In the genomic region with DNA sequence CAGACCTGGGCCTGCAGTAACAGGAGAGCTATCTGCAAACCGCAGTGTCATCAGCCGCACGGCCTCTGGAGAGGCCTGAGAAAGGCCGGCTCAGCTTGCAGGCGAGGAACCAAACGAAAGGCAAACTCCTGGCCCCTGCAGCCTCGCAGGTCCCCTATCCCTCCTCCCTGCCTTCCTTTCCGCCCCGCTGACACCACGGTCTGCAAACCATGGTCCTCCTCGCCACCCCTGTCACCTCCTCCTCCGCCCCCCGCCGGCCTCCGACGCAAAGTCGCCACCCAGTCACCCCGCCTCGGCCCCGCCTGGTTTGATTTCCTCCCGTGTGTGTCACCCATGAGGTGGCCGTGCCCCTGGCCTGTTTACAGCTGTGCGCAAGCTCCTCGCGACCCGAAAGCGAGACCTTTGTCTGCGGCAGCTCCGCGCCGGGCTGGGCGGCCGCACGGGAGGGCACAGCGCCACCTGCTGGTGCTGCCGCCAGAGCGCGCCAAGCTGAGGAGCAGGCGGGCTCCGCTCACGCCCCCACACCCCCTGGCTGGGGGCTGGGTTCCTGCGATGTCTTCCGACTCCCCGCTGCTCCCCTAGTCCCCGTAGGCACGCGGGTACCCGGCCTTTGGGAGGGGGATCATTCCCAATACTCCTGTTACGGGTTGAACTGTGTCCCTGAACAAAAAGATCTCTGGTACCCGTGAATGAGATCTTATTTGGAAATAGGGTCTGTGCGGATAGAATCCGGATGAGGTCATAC, we compare ENCODE assay signal across 8 cellular contexts. TPM values are rescaled to one million over a fixed set of nuclear protein-coding genes. Genes with fewer than 3 reads are reported as not detected.
DNase-seq lines count a peak whose midpoint lies in the region; ATAC-seq lines count a peak whose summit lies in the region.

No MANE protein-coding gene starts in this region.

- no peaks in the 10 kb centered on the region for H3K27me3 Mint-ChIP-seq in dendritic cell treated with granulocyte-macrophage colony-stimulating factor and Interleukin-4, amounts not matched to agents 40 ng/mL and 50 ng/mL, for 4 days

- peak; percentile 41 for ATAC-seq in HG02943 (IDR thresholded peaks at IDR 0.05; ENCODE audit: low read depth, unreplicated experiment)

- intact Hi-C loops in dendritic cell treated with granulocyte-macrophage colony-stimulating factor and Interleukin-4, amounts not matched to agents 40 ng/mL and 50 ng/mL, for 4 days (cut with micrococcal nuclease), result loop anchor here (1.0 kb wide), 1 partner anchor 41 kb away; no protein-coding TSS in a partner anchor

- DNase-seq in DMS 273 (lab: John Stamatoyannopoulos, UW; ENCODE audit: unreplicated experiment) (peak; percentile 86), DMS 273 treated with DMSO at 0.1 percent for 48 hours (lab: John Stamatoyannopoulos, UW) (no peak), NCI-H460 (ENCODE audit: extremely low read depth, low read depth) (peak; percentile 62), lung microvascular endothelial cell (ENCODE audit: low read depth in 2 of 2) (peak; percentile 75 to 78)
- DNase-seq in activated CD4-positive, alpha-beta T cell treated with anti-CD3 and anti-CD28 coated beads, Interleukin-2, amount 50 U/mL, for 1 hour, result peak; percentile 94
- peak; percentile 88 for DNase-seq in stimulated activated CD8-positive, alpha-beta memory T cell treated with anti-CD3 and anti-CD28 coated beads, Interleukin-12 subunit alpha, Interleukin-12 subunit beta, amount 100 ng/mL, for 24 hours (ENCODE audit: extremely low read depth)

- peaks cover 48% of the 10 kb centered on the region for H3K36me3 Mint-ChIP-seq in dendritic cell treated with granulocyte-macrophage colony-stimulating factor and Interleukin-4, amounts not matched to agents 40 ng/mL and 50 ng/mL, for 4 days (ENCODE audit: low read depth)

- no peaks in the 10 kb centered on the region for H3K9me3 Mint-ChIP-seq in dendritic cell treated with granulocyte-macrophage colony-stimulating factor and Interleukin-4, amounts not matched to agents 40 ng/mL and 50 ng/mL, for 4 days

- peak overlapping the region; percentile 84 for H3K27ac Mint-ChIP-seq in dendritic cell treated with granulocyte-macrophage colony-stimulating factor and Interleukin-4, amounts not matched to agents 40 ng/mL and 50 ng/mL, for 4 days

- H3K4me3 Mint-ChIP-seq in dendritic cell treated with granulocyte-macrophage colony-stimulating factor and Interleukin-4, amounts not matched to agents 40 ng/mL and 50 ng/mL, for 4 days, result peak overlapping the region; percentile 80

- peaks cover 89% of the 10 kb centered on the region for H3K4me1 Mint-ChIP-seq in dendritic cell treated with granulocyte-macrophage colony-stimulating factor and Interleukin-4, amounts not matched to agents 40 ng/mL and 50 ng/mL, for 4 days (ENCODE audit: low read depth)

RNA-seq across cellular contexts. Expression of gene GBGT1, which starts 19.4 kb away (rescaled TPM):
- total RNA-seq in NCI-H460 (2014; rRNA removed; shearing (Covaris generic)), result 0.27 and 1.0 TPM in 2 replicates
- 0.19 and 2.4 TPM in 2 replicates for polyA plus RNA-seq in NCI-H460 (2014; cell fraction: nucleus; rRNA removed)
- total RNA-seq in lung microvascular endothelial cell, result 19.4 and 27.8 TPM in 2 replicates

RNA-seq across cellular contexts. Expression of gene RALGDS, which starts 23.3 kb away (rescaled TPM):
- total RNA-seq in NCI-H460 (2014; rRNA removed; shearing (Covaris generic)), result 19.2 and 21.2 TPM in 2 replicates
- polyA plus RNA-seq in NCI-H460 (2014; cell fraction: nucleus; rRNA removed), result 69.9 and 96.8 TPM in 2 replicates
- 27.0 and 37.5 TPM in 2 replicates for total RNA-seq in lung microvascular endothelial cell

Comparison
In these comparisons a context has a peak if more than half of its experiments do, and no peak if none do; other contexts are left out.
1. RNA of gene GBGT1, which starts 19.4 kb away (total RNA-seq): 19.4 to 27.8 TPM in lung microvascular endothelial cell; 0.27 to 1.0 TPM in NCI-H460; every median in the first group is over 10 times any median in the second.